ENCODE assay signal across 10 cellular contexts in genomic region chr4:15906024-15906443, GRCh38. TPM values are rescaled to one million over a fixed set of nuclear protein-coding genes. Genes with fewer than 3 reads are reported as not detected.
DNase-seq lines count a peak whose midpoint lies in the region; ATAC-seq and TF ChIP-seq lines count a peak whose summit lies in the region.
"Had no signal": no experiment of that assay in that cellular context is flagged by ENCODE, and none has a peak within 500 bp of the region (broad histone marks: within the 10 kb centered on the region; RNA-seq: fewer than 3 reads in every experiment).

No MANE protein-coding gene starts in this region.

- no peak overlapping the region for H3K27ac Mint-ChIP-seq in activated naive CD4-positive, alpha-beta T cell treated with anti-CD3 and anti-CD28 coated beads for 36 hours
- no peak overlapping the region for H3K27ac Mint-ChIP-seq in activated T-cell treated with anti-CD3 and anti-CD28 coated beads, Interleukin-2, amount 50 U/mL, for 72 hours
- no peak overlapping the region for H3K27ac Mint-ChIP-seq in CD4-positive, alpha-beta T cell

- H3K4me3 Mint-ChIP-seq in activated naive CD4-positive, alpha-beta T cell treated with anti-CD3 and anti-CD28 coated beads for 36 hours = no peak overlapping the region
- H3K4me3 Mint-ChIP-seq in activated T-cell treated with anti-CD3 and anti-CD28 coated beads, Interleukin-2, amount 50 U/mL, for 72 hours = no peak overlapping the region
- H3K4me3 Mint-ChIP-seq in CD4-positive, alpha-beta T cell = no peak overlapping the region

- H3K36me3 ChIP-seq in upper lobe of right lung = no peaks in the 10 kb centered on the region

- H3K36me3 Mint-ChIP-seq in activated naive CD4-positive, alpha-beta T cell treated with anti-CD3 and anti-CD28 coated beads for 36 hours (ENCODE audit: low read depth) = no peaks in the 10 kb centered on the region
- H3K36me3 Mint-ChIP-seq in activated T-cell treated with anti-CD3 and anti-CD28 coated beads, Interleukin-2, amount 50 U/mL, for 72 hours (ENCODE audit: insufficient read depth in 2 of 2) = peaks cover 0 to 6% of the 10 kb centered on the region in 2 donors
- no peaks in the 10 kb centered on the region for H3K36me3 Mint-ChIP-seq in CD4-positive, alpha-beta T cell (ENCODE audit: low read depth)

- POLR2A ChIA-PET in CD4-positive, alpha-beta T cell (lab: Charles Lee) = no interaction called here

- no peaks in the 10 kb centered on the region for H3K9me3 ChIP-seq in upper lobe of right lung
- H3K9me3 ChIP-seq in CD4-positive, alpha-beta T cell (ENCODE audit: control insufficient read depth, low read length) = no peaks in the 10 kb centered on the region

- CTCF ChIA-PET in activated naive CD4-positive, alpha-beta T cell treated with anti-CD3 and anti-CD28 coated beads for 36 hours (lab: Charles Lee) = interaction anchor here (0.9 kb wide), 1 partner anchor 23 kb away, joined by 4 read pairs; no protein-coding TSS in a partner anchor
- CTCF ChIA-PET in CD4-positive, alpha-beta T cell (lab: Charles Lee) = no interaction called here

- H3K27ac ChIP-seq in upper lobe of right lung = peak overlapping the region; percentile 58
- no peak overlapping the region for H3K27ac ChIP-seq in CD4-positive, alpha-beta T cell (ENCODE audit: low read depth, low read length)

- peak; percentile 46 for DNase-seq in activated naive CD4-positive, alpha-beta T cell treated with anti-CD3 and anti-CD28 coated beads for 36 hours
- no peak for DNase-seq in activated naive CD4-positive, alpha-beta T cell treated with Interleukin-2 at 50 U/mL for 16 hours
- DNase-seq in activated T-cell treated with anti-CD3 and anti-CD28 coated beads, Interleukin-2, amount 50 U/mL, for 72 hours = peak in 1 of 2 donors; percentile 30
- DNase-seq in left colon = peak; percentile 83 to 92
- DNase-seq in upper lobe of right lung = peak; percentile 91
- DNase-seq in CD4-positive, alpha-beta T cell = no peak
- DNase-seq: NK-92 treated with Interleukin-12 subunit alpha and Interleukin-12 subunit beta, amount 100 ng/mL, for 24 hours had no signal

- H3K4me1 Mint-ChIP-seq in activated naive CD4-positive, alpha-beta T cell treated with anti-CD3 and anti-CD28 coated beads for 36 hours (ENCODE audit: low read depth) = no peaks in the 10 kb centered on the region
- peaks cover 6% of the 10 kb centered on the region for H3K4me1 Mint-ChIP-seq in activated T-cell treated with anti-CD3 and anti-CD28 coated beads, Interleukin-2, amount 50 U/mL, for 72 hours (ENCODE audit: low read depth)
- H3K4me1 Mint-ChIP-seq in CD4-positive, alpha-beta T cell (ENCODE audit: low read depth) = no peaks in the 10 kb centered on the region

- H3K9me3 Mint-ChIP-seq in activated naive CD4-positive, alpha-beta T cell treated with anti-CD3 and anti-CD28 coated beads for 36 hours = no peaks in the 10 kb centered on the region
- H3K9me3 Mint-ChIP-seq in activated T-cell treated with anti-CD3 and anti-CD28 coated beads, Interleukin-2, amount 50 U/mL, for 72 hours = peaks cover 2 to 7% of the 10 kb centered on the region in 2 donors
- H3K9me3 Mint-ChIP-seq in CD4-positive, alpha-beta T cell = no peaks in the 10 kb centered on the region

- H3K27me3 ChIP-seq in upper lobe of right lung = peaks cover 13% of the 10 kb centered on the region
- no peaks in the 10 kb centered on the region for H3K27me3 ChIP-seq in CD4-positive, alpha-beta T cell (ENCODE audit: control insufficient read depth, insufficient read depth, low read length)

- peaks cover 6% of the 10 kb centered on the region for H3K4me1 ChIP-seq in upper lobe of right lung

- TF ChIP-seq CTCF in upper lobe of right lung (IDR thresholded peaks at IDR 0.05) = no peak
- no peak for TF ChIP-seq CTCF in CD4-positive, alpha-beta T cell (IDR thresholded peaks at IDR 0.05)

- peak; percentile 14 to 37 for ATAC-seq in activated T-cell treated with anti-CD3 and anti-CD28 coated beads, Interleukin-2, amount 50 U/mL, for 72 hours (replicated peaks in 1 of 2)
- peak; percentile 98 for ATAC-seq in left colon
- peak; percentile 97 for ATAC-seq in upper lobe of right lung
- no peak for ATAC-seq in HG03039 (IDR thresholded peaks at IDR 0.05; ENCODE audit: unreplicated experiment)
- ATAC-seq in CD4-positive, alpha-beta T cell (ENCODE audit: poor library complexity) = no peak
- ATAC-seq in GM21619 (IDR thresholded peaks at IDR 0.05; ENCODE audit: unreplicated experiment) = no peak

- intact Hi-C loops in activated naive CD4-positive, alpha-beta T cell treated with anti-CD3 and anti-CD28 coated beads for 36 hours (cut with micrococcal nuclease) = no loop called here
- intact Hi-C loops in left colon (cut with DNase I, micrococcal nuclease) (no loop called here), upper lobe of right lung (cut with DNase I) (no loop called here)
- intact Hi-C loops in CD4-positive, alpha-beta T cell (cut with DNase I, micrococcal nuclease) = no loop called here

- H3K4me3 ChIP-seq in upper lobe of right lung = no peak overlapping the region

- peaks cover 28% of the 10 kb centered on the region for H3K27me3 Mint-ChIP-seq in activated naive CD4-positive, alpha-beta T cell treated with anti-CD3 and anti-CD28 coated beads for 36 hours (ENCODE audit: low read depth)
- peaks cover 28% of the 10 kb centered on the region for H3K27me3 Mint-ChIP-seq in activated T-cell treated with anti-CD3 and anti-CD28 coated beads, Interleukin-2, amount 50 U/mL, for 72 hours (ENCODE audit: low read depth)
- peaks cover 20% of the 10 kb centered on the region for H3K27me3 Mint-ChIP-seq in CD4-positive, alpha-beta T cell

RNA-seq across cellular contexts. Expression of gene FGFBP1, which starts 32.5 kb away (rescaled TPM):
- total RNA-seq in activated naive CD4-positive, alpha-beta T cell treated with anti-CD3 and anti-CD28 coated beads for 36 hours = not detected
- total RNA-seq in activated T-cell treated with anti-CD3 and anti-CD28 coated beads, Interleukin-2, amount 50 U/mL, for 72 hours = not detected
- 10 to 100 TPM; 39.8 to 82.8 TPM for total RNA-seq in left colon
- total RNA-seq in upper lobe of right lung = 3.3 TPM
- not detected for total RNA-seq in CD4-positive, alpha-beta T cell
- total RNA-seq: subcutaneous adipose tissue had no signal

RNA-seq across cellular contexts. Expression of gene FGFBP2, which starts 56.9 kb away (rescaled TPM):
- not detected for total RNA-seq in activated naive CD4-positive, alpha-beta T cell treated with anti-CD3 and anti-CD28 coated beads for 36 hours
- 10 to 100 TPM; 11.6 to 14.4 TPM for total RNA-seq in activated T-cell treated with anti-CD3 and anti-CD28 coated beads, Interleukin-2, amount 50 U/mL, for 72 hours
- under 1 TPM; 0.49 to 0.75 TPM for total RNA-seq in left colon
- total RNA-seq in upper lobe of right lung = 5.6 TPM
- 1 to 10 TPM; 1.3 to 1.7 TPM for total RNA-seq in CD4-positive, alpha-beta T cell

Comparison
In these comparisons a context has a peak if more than half of its experiments do, and no peak if none do; other contexts are left out.
1. DNase-seq: peak in activated naive CD4-positive, alpha-beta T cell treated with anti-CD3 and anti-CD28 coated beads for 36 hours (single experiment), left colon (2 of 2) and upper lobe of right lung (single experiment); none in activated naive CD4-positive, alpha-beta T cell treated with Interleukin-2 at 50 U/mL for 16 hours (single experiment) and CD4-positive, alpha-beta T cell (0 of 10).
2. ATAC-seq: peak in activated T-cell treated with anti-CD3 and anti-CD28 coated beads, Interleukin-2, amount 50 U/mL, for 72 hours (2 of 2), left colon (single experiment) and upper lobe of right lung (single experiment); none in HG03039 (single experiment), CD4-positive, alpha-beta T cell (single experiment) and GM21619 (single experiment).